In the genomic region with DNA sequence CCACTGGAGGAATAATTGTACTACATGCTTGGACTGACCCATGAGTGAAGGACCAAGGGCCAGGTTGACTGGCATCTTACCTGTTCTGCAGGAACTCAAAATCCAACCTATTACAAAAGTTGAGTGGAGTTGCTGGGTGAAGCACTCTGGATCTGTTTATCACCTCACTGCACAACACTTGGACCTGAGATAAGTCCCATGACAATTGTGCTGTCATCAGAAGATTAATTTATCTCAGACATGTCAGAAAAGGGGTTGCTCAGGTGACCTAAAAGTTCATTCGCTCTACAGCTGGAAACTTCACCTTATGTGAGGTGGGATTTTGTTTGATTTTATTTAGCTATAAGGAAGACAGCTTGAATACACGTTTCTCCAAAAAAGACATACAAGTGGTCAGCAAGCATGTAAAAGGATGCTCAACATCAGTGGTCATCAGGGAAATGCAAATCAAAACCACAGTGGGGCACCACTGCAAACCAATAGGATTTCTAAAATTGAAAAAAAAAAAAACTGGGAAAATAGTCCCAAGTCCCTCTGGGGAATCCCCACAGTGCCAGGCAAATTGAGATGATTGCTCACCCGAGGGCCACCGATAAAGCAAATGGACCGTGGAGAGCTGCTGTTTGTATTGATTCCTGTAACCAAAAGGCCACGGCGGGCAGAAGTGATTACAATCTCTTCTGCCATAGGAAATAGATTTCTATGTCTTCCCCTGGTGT, we compare ENCODE assay signal across 15 cellular contexts.
"Had no signal": no experiment of that assay in that cellular context is flagged by ENCODE, and none has a peak within 500 bp of the region (broad histone marks: within the 10 kb centered on the region; RNA-seq: fewer than 3 reads in every experiment).

No MANE protein-coding gene starts in this region.

- H3K27me3 ChIP-seq: cardiac muscle cell, esophagus squamous epithelium, gastroesophageal sphincter, hepatocyte, pancreas, tibial artery, uterus had no signal

- H3K27me3 Mint-ChIP-seq: activated CD4-positive, alpha-beta memory T cell treated with anti-CD3 and anti-CD28 coated beads for 36 hours; activated naive CD8-positive, alpha-beta T cell treated with anti-CD3 and anti-CD28 coated beads, Interleukin-2, amount 50 U/mL, for 24 hours had no signal

- H3K4me2 ChIP-seq: hepatocyte had no signal

- H3K9me3 Mint-ChIP-seq: activated CD4-positive, alpha-beta memory T cell treated with anti-CD3 and anti-CD28 coated beads for 36 hours; activated naive CD8-positive, alpha-beta T cell treated with anti-CD3 and anti-CD28 coated beads, Interleukin-2, amount 50 U/mL, for 24 hours; activated T-cell treated with anti-CD3 and anti-CD28 coated beads, Interleukin-2, amount 50 U/mL, for 72 hours; T-helper 2 cell treated with Interferon-gamma antibody and Interleukin-4, amounts not matched to agents 5 μg/mL and 100 μg/mL, for 36 hours had no signal

- DNase-seq: activated CD4-positive, alpha-beta memory T cell treated with anti-CD3 and anti-CD28 coated beads for 36 hours; activated naive CD8-positive, alpha-beta T cell treated with anti-CD3 and anti-CD28 coated beads, Interleukin-2, amount 50 U/mL, for 24 hours; activated T-cell treated with anti-CD3 and anti-CD28 coated beads, Interleukin-2, amount 50 U/mL, for 72 hours; esophagus squamous epithelium; kidney; left ventricle myocardium superior; pancreas; small intestine; tibial artery; uterus had no signal

- H3K36me3 Mint-ChIP-seq: activated CD4-positive, alpha-beta memory T cell treated with anti-CD3 and anti-CD28 coated beads for 36 hours had no signal

- H3K9me3 ChIP-seq: esophagus squamous epithelium, gastroesophageal sphincter, pancreas, tibial artery, uterus had no signal

- H3K27ac ChIP-seq: cardiac muscle cell, esophagus squamous epithelium, gastroesophageal sphincter, hepatocyte, pancreas, tibial artery, uterus had no signal

- FAIRE-seq: endometrium, kidney, pancreas, small intestine had no signal

- H3K4me3 Mint-ChIP-seq: activated CD4-positive, alpha-beta memory T cell treated with anti-CD3 and anti-CD28 coated beads for 36 hours; activated naive CD8-positive, alpha-beta T cell treated with anti-CD3 and anti-CD28 coated beads, Interleukin-2, amount 50 U/mL, for 24 hours; activated T-cell treated with anti-CD3 and anti-CD28 coated beads, Interleukin-2, amount 50 U/mL, for 72 hours; T-helper 2 cell treated with Interferon-gamma antibody and Interleukin-4, amounts not matched to agents 5 μg/mL and 100 μg/mL, for 36 hours had no signal

- H2AFZ ChIP-seq: hepatocyte had no signal

- H3K36me3 ChIP-seq: cardiac muscle cell, esophagus squamous epithelium, gastroesophageal sphincter, pancreas, tibial artery, uterus had no signal

- H3K4me3 ChIP-seq: cardiac muscle cell, esophagus squamous epithelium, gastroesophageal sphincter, hepatocyte, pancreas, tibial artery, uterus had no signal

- ATAC-seq: activated naive CD8-positive, alpha-beta T cell treated with anti-CD3 and anti-CD28 coated beads, Interleukin-2, amount 50 U/mL, for 24 hours; activated T-cell treated with anti-CD3 and anti-CD28 coated beads, Interleukin-2, amount 50 U/mL, for 72 hours; gastroesophageal sphincter; left ventricle myocardium superior; pancreas had no signal

- H3K4me1 Mint-ChIP-seq: activated naive CD8-positive, alpha-beta T cell treated with anti-CD3 and anti-CD28 coated beads, Interleukin-2, amount 50 U/mL, for 24 hours had no signal

- H3K79me2 ChIP-seq: hepatocyte had no signal
